Comparison of ENCODE assay signal across 9 cellular contexts in genomic region chr3:18758047-18758704, GRCh38.
A peak's percentile ranks its signal among the peaks of the same experiment; 100 is the strongest.
DNase-seq lines count a peak whose midpoint lies in the region; ATAC-seq, FAIRE-seq and TF ChIP-seq lines count a peak whose summit lies in the region.
"Had no signal": no experiment of that assay in that cellular context is flagged by ENCODE, and none has a peak within 500 bp of the region (broad histone marks: within the 10 kb centered on the region; RNA-seq: fewer than 3 reads in every experiment).

No MANE protein-coding gene starts in this region.

- ATAC-seq in HG02763 (IDR thresholded peaks at IDR 0.05; ENCODE audit: unreplicated experiment): peak; percentile 86

- intact Hi-C loops in esophagus muscularis mucosa (cut with DNase I): no loop called here

- TF ChIP-seq EP300 in esophagus muscularis mucosa (IDR thresholded peaks at IDR 0.05): no peak

- H3K4me3 ChIP-seq in esophagus muscularis mucosa (no peak overlapping the region), parathyroid adenoma (ENCODE audit: low read depth, low read length) (no peak overlapping the region)

- 54% methylated on average over 4 of the region's 4 CpGs for WGBS in esophagus muscularis mucosa

- H3K4me1 ChIP-seq in esophagus muscularis mucosa (no peaks in the 10 kb centered on the region), parathyroid adenoma (no peaks in the 10 kb centered on the region)

- no peak for TF ChIP-seq POLR2A in GM12892 (IDR thresholded peaks at IDR 0.05; ENCODE audit: low read depth, low read length)
- no peak for TF ChIP-seq POLR2A in esophagus muscularis mucosa (IDR thresholded peaks at IDR 0.05; ENCODE audit: low read depth)

- peak; percentile 78 for FAIRE-seq in GM12892 (lab: Jason Lieb, UNC)

- H3K36me3 ChIP-seq in esophagus muscularis mucosa: no peaks in the 10 kb centered on the region
- no peaks in the 10 kb centered on the region for H3K36me3 ChIP-seq in parathyroid adenoma (ENCODE audit: control insufficient read depth, insufficient read depth, low read length)

- no peak overlapping the region for H2AFZ ChIP-seq in parathyroid adenoma

- no peaks in the 10 kb centered on the region for H3K9me3 ChIP-seq in esophagus muscularis mucosa
- H3K9me3 ChIP-seq in parathyroid adenoma (ENCODE audit: control insufficient read depth, low read length): no peaks in the 10 kb centered on the region

- H3K27me3 ChIP-seq in esophagus muscularis mucosa: no peaks in the 10 kb centered on the region
- H3K27me3 ChIP-seq in parathyroid adenoma (ENCODE audit: control insufficient read depth, insufficient read depth, low read length): no peaks in the 10 kb centered on the region

- H3K9ac ChIP-seq in parathyroid adenoma: no peak overlapping the region

- no peak overlapping the region for H3K4me2 ChIP-seq in parathyroid adenoma (ENCODE audit: low read length)

- no peak overlapping the region for H3K27ac ChIP-seq in C4-2B
- no peak overlapping the region for H3K27ac ChIP-seq in esophagus muscularis mucosa (replicated peaks in 1 of 4)
- no peak overlapping the region for H3K27ac ChIP-seq in parathyroid adenoma

- TF ChIP-seq CTCF in C4-2B (conservative IDR thresholded peaks at IDR 0.05) (peak; percentile 85), esophagus muscularis mucosa (IDR thresholded peaks at IDR 0.05) (peak; percentile 23 to 31 (median 30)), parathyroid adenoma (IDR thresholded peaks at IDR 0.05) (peak; percentile 54)

- DNase-seq in GM12892 (ENCODE audit: insufficient read length): no peak
- DNase-seq in NCI-H1105 (lab: John Stamatoyannopoulos, UW): peak; percentile 74
- DNase-seq in SW480 (ENCODE audit: low spot score): peak; percentile 63
- no peak for DNase-seq in esophagus muscularis mucosa (ENCODE audit: extremely low spot score)
- DNase-seq in epidermal melanocyte (ENCODE audit: insufficient read length, low spot score): no peak
- DNase-seq: right cardiac atrium had no signal

- no peaks in the 10 kb centered on the region for H3K79me2 ChIP-seq in parathyroid adenoma

Comparison
In these comparisons a context has a peak if more than half of its experiments do, and no peak if none do; other contexts are left out.
1. CTCF ChIP-seq: peak in every context shown above with its lines; median percentile 85 in C4-2B; 54 in parathyroid adenoma; 30 in esophagus muscularis mucosa.
2. DNase-seq: peak in NCI-H1105 (single experiment) and SW480 (single experiment); none in GM12892 (single experiment), esophagus muscularis mucosa (single experiment) and epidermal melanocyte (single experiment).